In genomic region chr10:98351831-98352402, GRCh38 we compare ENCODE assay signal across 14 cellular contexts.
"Had no signal": no experiment of that assay in that cellular context is flagged by ENCODE, and none has a peak within 500 bp of the region (broad histone marks: within the 10 kb centered on the region; RNA-seq: fewer than 3 reads in every experiment).

No MANE protein-coding gene starts in this region.

- H3K27ac ChIP-seq: hepatocyte, tibial nerve had no signal

- H3K27ac Mint-ChIP-seq: activated CD4-positive, alpha-beta T cell treated with anti-CD3 and anti-CD28 coated beads for 36 hours; activated naive CD4-positive, alpha-beta T cell treated with anti-CD3 and anti-CD28 coated beads, Interleukin-2, amount 50 U/mL, for 24 hours; nephron; stimulated activated naive CD8-positive, alpha-beta T cell treated with anti-CD3 and anti-CD28 coated beads, Interleukin-15, Interleukin-2, amounts not matched to agents 100 ng/mL and 50 ng/mL, for 24 hours; WTC11 had no signal

- H3K4me3 ChIP-seq: hepatocyte, lung, tibial nerve had no signal

- H3K36me3 Mint-ChIP-seq: activated naive CD4-positive, alpha-beta T cell treated with anti-CD3 and anti-CD28 coated beads, Interleukin-2, amount 50 U/mL, for 24 hours had no signal

- H3K9me3 ChIP-seq: SK-N-SH had no signal

- H3K4me2 ChIP-seq: hepatocyte, SK-N-SH had no signal

- H3K4me1 Mint-ChIP-seq: activated CD4-positive, alpha-beta T cell treated with anti-CD3 and anti-CD28 coated beads for 36 hours; activated naive CD4-positive, alpha-beta T cell treated with anti-CD3 and anti-CD28 coated beads, Interleukin-2, amount 50 U/mL, for 24 hours had no signal

- ATAC-seq: activated CD4-positive, alpha-beta T cell treated with anti-CD3 and anti-CD28 coated beads for 36 hours; WTC11 had no signal

- H3K4me3 Mint-ChIP-seq: activated CD4-positive, alpha-beta T cell treated with anti-CD3 and anti-CD28 coated beads for 36 hours; activated naive CD4-positive, alpha-beta T cell treated with anti-CD3 and anti-CD28 coated beads, Interleukin-2, amount 50 U/mL, for 24 hours; nephron; stimulated activated naive CD8-positive, alpha-beta T cell treated with anti-CD3 and anti-CD28 coated beads, Interleukin-15, Interleukin-2, amounts not matched to agents 100 ng/mL and 50 ng/mL, for 24 hours; WTC11 had no signal

- H3K9ac ChIP-seq: SK-N-SH had no signal

- H3K36me3 ChIP-seq: tibial nerve had no signal

- H3K27me3 ChIP-seq: hepatocyte, tibial nerve had no signal

- H2AFZ ChIP-seq: hepatocyte had no signal

- DNase-seq: activated CD4-positive, alpha-beta T cell treated with anti-CD3 and anti-CD28 coated beads for 36 hours; activated CD4-positive, alpha-beta T cell treated with anti-CD3 and anti-CD28 coated beads, Interleukin-2, amount 50 U/mL, for 48 hours; activated gamma-delta T cell; midbrain; nucleus accumbens; retina; SK-N-SH had no signal
